In the genomic region with DNA sequence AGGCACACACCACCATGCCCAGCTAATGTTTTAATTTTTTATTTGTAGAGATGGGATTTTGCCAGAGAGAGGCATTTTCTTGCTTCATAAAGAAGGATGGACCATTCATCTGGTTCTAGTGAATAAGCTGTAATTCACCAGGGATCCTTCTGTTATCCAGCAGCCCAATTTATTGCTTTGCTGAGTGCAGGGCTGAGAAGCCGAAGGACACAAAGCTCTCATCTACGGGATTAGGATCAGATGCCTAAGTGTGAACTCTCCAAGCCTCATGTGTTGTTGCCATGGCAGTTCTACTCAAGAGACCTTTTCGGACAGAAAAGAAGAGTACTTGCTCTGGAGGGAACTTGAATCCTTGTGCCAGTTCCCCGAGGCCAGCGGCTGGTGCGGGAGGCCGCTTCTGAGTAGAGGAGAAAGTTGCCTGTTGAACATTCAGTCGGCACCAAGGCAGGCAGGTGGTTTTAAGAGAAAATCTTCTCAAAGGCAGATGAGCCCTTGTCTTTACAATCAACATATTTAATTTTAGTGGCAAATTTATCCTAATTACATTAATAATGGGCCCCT, we compare ENCODE assay signal across 23 cellular contexts.
"Had no signal": no experiment of that assay in that cellular context is flagged by ENCODE, and none has a peak within 500 bp of the region (broad histone marks: within the 10 kb centered on the region; RNA-seq: fewer than 3 reads in every experiment).

No MANE protein-coding gene starts in this region.

- H3K36me3 ChIP-seq: esophagus muscularis mucosa, left ventricle myocardium inferior, ovary, right lobe of liver had no signal

- H2AFZ ChIP-seq: hepatocyte had no signal

- H3K4me1 ChIP-seq: esophagus muscularis mucosa, left ventricle myocardium inferior, right lobe of liver, testis had no signal

- ATAC-seq: activated T-cell treated with anti-CD3 and anti-CD28 coated beads, Interleukin-2, amount 50 U/mL, for 4 hours; activated T-helper 17 cell treated with anti-CD3 and anti-CD28 coated beads, Interleukin-2, amount 50 U/mL, for 72 hours; right lobe of liver; stimulated activated naive CD8-positive, alpha-beta T cell treated with anti-CD3 and anti-CD28 coated beads, Interleukin-15, Interleukin-2, amounts not matched to agents 100 U/mL and 50 U/mL, for 24 hours had no signal

- H3K27me3 ChIP-seq: esophagus muscularis mucosa, hepatocyte, ovary, right lobe of liver, testis had no signal

- DNase-seq: activated CD4-positive, alpha-beta memory T cell treated with anti-CD3 and anti-CD28 coated beads for 36 hours; activated CD4-positive, alpha-beta T cell treated with anti-CD3 and anti-CD28 coated beads, Interleukin-2, amount 10 ng/mL, durations not matched to agents 24 days and 14 days; activated CD4-positive, CD25-positive, alpha-beta regulatory T cell treated with anti-CD3 and anti-CD28 coated beads, Interleukin-2, amount 50 U/mL, for 72 hours; activated gamma-delta T cell treated with Interleukin-2 at 50 U/mL for 16 hours; activated T-cell treated with anti-CD3 and anti-CD28 coated beads, Interleukin-2, amount 50 U/mL, for 4 hours; anterior cingulate cortex; dermis blood vessel endothelial cell; effector CD4-positive, alpha-beta T cell; islet precursor cell; left ventricle myocardium inferior; naive B cell; nephron progenitor cell; ovary; right lobe of liver; stimulated activated CD4-positive, alpha-beta T cell treated with anti-CD3 and anti-CD28 coated beads, Interleukin-2, amount 100 ng/mL, for 48 hours; stimulated activated naive CD8-positive, alpha-beta T cell treated with anti-CD3 and anti-CD28 coated beads, Interleukin-15, Interleukin-2, amounts not matched to agents 100 U/mL and 50 U/mL, for 24 hours; T-helper 9 cell; testis; trophoblast cell had no signal

- H3K9me3 ChIP-seq: esophagus muscularis mucosa, left ventricle myocardium inferior, ovary, right lobe of liver, testis had no signal

- H3K27ac ChIP-seq: esophagus muscularis mucosa, hepatocyte, left ventricle myocardium inferior, ovary, right lobe of liver, testis had no signal

- H3K4me3 ChIP-seq: esophagus muscularis mucosa, hepatocyte, left ventricle myocardium inferior, lung, ovary, right lobe of liver, testis had no signal

- H3K79me2 ChIP-seq: hepatocyte had no signal

- H3K4me2 ChIP-seq: hepatocyte had no signal
